ENCODE assay signal across 19 cellular contexts in genomic region chr2:11773747-11774536, GRCh38. TPM values are rescaled to one million over a fixed set of nuclear protein-coding genes. Genes with fewer than 3 reads are reported as not detected.
A peak's percentile ranks its signal among the peaks of the same experiment; 100 is the strongest.
DNase-seq lines count a peak whose midpoint lies in the region; ATAC-seq and TF ChIP-seq lines count a peak whose summit lies in the region.
"Had no signal": no experiment of that assay in that cellular context is flagged by ENCODE, and none has a peak within 500 bp of the region (broad histone marks: within the 10 kb centered on the region; RNA-seq: fewer than 3 reads in every experiment).

No MANE protein-coding gene starts in this region.

- H3K4me3 ChIP-seq in thyroid gland (replicated peaks in 1 of 3): no peak overlapping the region

- H3K27me3 ChIP-seq in thyroid gland: no peaks in the 10 kb centered on the region
- H3K27me3 ChIP-seq: brain microvascular endothelial cell had no signal

- no peak for ATAC-seq in activated CD8-positive, alpha-beta T cell treated with anti-CD3 and anti-CD28 coated beads for 36 hours
- ATAC-seq in naive thymus-derived CD8-positive, alpha-beta T cell: no peak
- no peak for ATAC-seq in GM21447 (IDR thresholded peaks at IDR 0.05; ENCODE audit: unreplicated experiment)
- ATAC-seq: left cardiac atrium, PC-3, WTC11 had no signal

- peak overlapping the region; percentile 14 for H3K4me3 Mint-ChIP-seq in T-helper 1 cell treated with Interleukin-12 subunit alpha and Interleukin-12 subunit beta and Interleukin-4 antibody, amounts not matched to agents 30 μg/mL and 1 μg/mL, for 36 hours
- H3K4me3 Mint-ChIP-seq in activated CD8-positive, alpha-beta T cell treated with anti-CD3 and anti-CD28 coated beads for 36 hours: no peak overlapping the region
- no peak overlapping the region for H3K4me3 Mint-ChIP-seq in naive thymus-derived CD8-positive, alpha-beta T cell
- H3K4me3 Mint-ChIP-seq: WTC11 had no signal

- H3K9me3 Mint-ChIP-seq in T-helper 1 cell treated with Interleukin-12 subunit alpha and Interleukin-12 subunit beta and Interleukin-4 antibody, amounts not matched to agents 30 μg/mL and 1 μg/mL, for 36 hours: no peaks in the 10 kb centered on the region
- no peaks in the 10 kb centered on the region for H3K9me3 Mint-ChIP-seq in activated CD8-positive, alpha-beta T cell treated with anti-CD3 and anti-CD28 coated beads for 36 hours
- no peaks in the 10 kb centered on the region for H3K9me3 Mint-ChIP-seq in naive thymus-derived CD8-positive, alpha-beta T cell

- H3K27me3 Mint-ChIP-seq in T-helper 1 cell treated with Interleukin-12 subunit alpha and Interleukin-12 subunit beta and Interleukin-4 antibody, amounts not matched to agents 30 μg/mL and 1 μg/mL, for 36 hours (ENCODE audit: low read depth): no peaks in the 10 kb centered on the region
- no peaks in the 10 kb centered on the region for H3K27me3 Mint-ChIP-seq in activated CD8-positive, alpha-beta T cell treated with anti-CD3 and anti-CD28 coated beads for 36 hours
- no peaks in the 10 kb centered on the region for H3K27me3 Mint-ChIP-seq in naive thymus-derived CD8-positive, alpha-beta T cell

- peaks cover 12 to 33% of the 10 kb centered on the region in 2 donors for H3K36me3 ChIP-seq in thyroid gland

- H3K4me1 Mint-ChIP-seq in T-helper 1 cell treated with Interleukin-12 subunit alpha and Interleukin-12 subunit beta and Interleukin-4 antibody, amounts not matched to agents 30 μg/mL and 1 μg/mL, for 36 hours (ENCODE audit: low read depth): peaks cover 45% of the 10 kb centered on the region
- H3K4me1 Mint-ChIP-seq in activated CD8-positive, alpha-beta T cell treated with anti-CD3 and anti-CD28 coated beads for 36 hours (ENCODE audit: low read depth): peaks cover 50% of the 10 kb centered on the region
- H3K4me1 Mint-ChIP-seq in naive thymus-derived CD8-positive, alpha-beta T cell: peaks cover 12 to 38% (median 35%) of the 10 kb centered on the region in 4 donors

- POLR2A ChIA-PET in activated CD8-positive, alpha-beta T cell treated with anti-CD3 and anti-CD28 coated beads for 36 hours (lab: Charles Lee): interaction anchor here (1.1 to 2.8 kb wide), 6 partner anchors 8 to 35 kb away, joined by 3 to 14 read pairs (median 5); partner anchors contain the start of gene LPIN1
- POLR2A ChIA-PET in naive thymus-derived CD8-positive, alpha-beta T cell (lab: Charles Lee): interaction anchor here (0.6 to 1.5 kb wide), 4 partner anchors 19 to 645 kb away, joined by 3 to 6 read pairs (median 4); no protein-coding TSS in a partner anchor

- CTCF ChIA-PET in activated CD8-positive, alpha-beta T cell treated with anti-CD3 and anti-CD28 coated beads for 36 hours (lab: Charles Lee): interaction anchor here (1.1 to 2.8 kb wide), 7 partner anchors 10 to 84 kb away, joined by 3 to 19 read pairs (median 10); no protein-coding TSS in a partner anchor

- no peak for TF ChIP-seq POLR2A in thyroid gland (IDR thresholded peaks at IDR 0.05)

- no peaks in the 10 kb centered on the region for H3K9me3 ChIP-seq in thyroid gland

- WGBS in thyroid gland, 2 donors: 85 to 88% methylated on average over 7 of the region's 7 CpGs

- no peak for DNase-seq in T-helper 1 cell
- DNase-seq in EL: peak; percentile 51
- no peak for DNase-seq in activated CD8-positive, alpha-beta T cell treated with anti-CD3 and anti-CD28 coated beads for 36 hours
- no peak for DNase-seq in naive thymus-derived CD8-positive, alpha-beta T cell
- no peak for DNase-seq in thyroid gland
- DNase-seq in AML-193 (lab: John Stamatoyannopoulos, UW): no peak
- DNase-seq: 8988T, brain microvascular endothelial cell, GDM1, hippocampal formation, Kasumi-1, left cardiac atrium, NCI-H524, PC-3, small intestine had no signal

- peaks cover 47% of the 10 kb centered on the region for H3K36me3 Mint-ChIP-seq in T-helper 1 cell treated with Interleukin-12 subunit alpha and Interleukin-12 subunit beta and Interleukin-4 antibody, amounts not matched to agents 30 μg/mL and 1 μg/mL, for 36 hours (ENCODE audit: low read depth)
- peaks cover 49% of the 10 kb centered on the region for H3K36me3 Mint-ChIP-seq in activated CD8-positive, alpha-beta T cell treated with anti-CD3 and anti-CD28 coated beads for 36 hours (ENCODE audit: low read depth)
- H3K36me3 Mint-ChIP-seq in naive thymus-derived CD8-positive, alpha-beta T cell: peaks cover 7 to 70% (median 25%) of the 10 kb centered on the region in 3 donors

- H3K27ac Mint-ChIP-seq in T-helper 1 cell treated with Interleukin-12 subunit alpha and Interleukin-12 subunit beta and Interleukin-4 antibody, amounts not matched to agents 30 μg/mL and 1 μg/mL, for 36 hours: peak overlapping the region; percentile 70
- peak overlapping the region; percentile 95 for H3K27ac Mint-ChIP-seq in activated CD8-positive, alpha-beta T cell treated with anti-CD3 and anti-CD28 coated beads for 36 hours
- H3K27ac Mint-ChIP-seq in naive thymus-derived CD8-positive, alpha-beta T cell: peak overlapping the region; percentile 73 to 94 (median 86)
- H3K27ac Mint-ChIP-seq: WTC11 had no signal

- intact Hi-C loops in activated CD8-positive, alpha-beta T cell treated with anti-CD3 and anti-CD28 coated beads for 36 hours (cut with micrococcal nuclease): no loop called here
- intact Hi-C loops in thyroid gland (cut with DNase I): no loop called here

- no peak overlapping the region for H3K27ac ChIP-seq in thyroid gland
- H3K27ac ChIP-seq: brain microvascular endothelial cell, parathyroid adenoma had no signal

- TF ChIP-seq CTCF in activated CD8-positive, alpha-beta T cell treated with anti-CD3 and anti-CD28 coated beads for 36 hours (IDR thresholded peaks at IDR 0.05): no peak
- no peak for TF ChIP-seq CTCF in thyroid gland (IDR thresholded peaks at IDR 0.05)

- no peaks in the 10 kb centered on the region for H3K4me1 ChIP-seq in thyroid gland

RNA-seq across cellular contexts. Expression of gene LPIN1, which starts 27.5 kb away (rescaled TPM):
- 10 to 100 TPM; 31.9 to 36.5 TPM for total RNA-seq in activated CD8-positive, alpha-beta T cell treated with anti-CD3 and anti-CD28 coated beads for 36 hours
- 10 to 100 TPM; 76.1 to 82.4 TPM for total RNA-seq in naive thymus-derived CD8-positive, alpha-beta T cell
- 10 to 100 TPM; 15.7 to 27.5 (median 19.9) TPM for polyA plus RNA-seq in naive thymus-derived CD8-positive, alpha-beta T cell
- 10 to 100 TPM; 28.7 to 47.0 (median 39.6) TPM for total RNA-seq in thyroid gland
